ENCODE assay signal across 8 cellular contexts in genomic region chr1:166876540-166876838, GRCh38. TPM values are rescaled to one million over a fixed set of nuclear protein-coding genes. Genes with fewer than 3 reads are reported as not detected.
DNase-seq lines count a peak whose midpoint lies in the region; ATAC-seq, FAIRE-seq and TF ChIP-seq lines count a peak whose summit lies in the region.

No MANE protein-coding gene starts in this region.

- H3K4me1 ChIP-seq in H1 (replicated peaks in 1 of 4; ENCODE audit: control insufficient read depth in 3 of 4, insufficient read depth in 4 of 4, low read length in 3 of 4): peaks cover 0 to 5% (median 0%) of the 10 kb centered on the region in 4 experiments; a peak in 2 of 7 replicates

- POLR2A ChIA-PET in H1 (lab: Charles Lee; ENCODE audit: partially characterized antibody): interaction anchor here (0.8 to 1.5 kb wide), 5 partner anchors 8 to 344 kb away, joined by 3 to 10 read pairs (median 4); partner anchors contain the start of genes POGK and POU2F1

- TF ChIP-seq RAD21 in H1 (IDR thresholded peaks at IDR 0.05 in 1 of 2, conservative IDR thresholded peaks at IDR 0.05 in 1 of 2; ENCODE audit: low read depth in 2 of 2, low read length in 2 of 2): no peak

- no peak overlapping the region for H4K91ac ChIP-seq in H1 (replicated peaks; ENCODE audit: insufficient read length, low read length)

- TF ChIP-seq CTCF in H1 (IDR thresholded peaks at IDR 0.05; ENCODE audit: control extremely low read depth in 1 of 3, insufficient read depth in 1 of 3, low read depth in 1 of 3, low read length in 3 of 3): no peak

- H4K8ac ChIP-seq in H1 (ENCODE audit: extremely low read depth, insufficient read depth, low read length): no peak overlapping the region

- ATAC-seq in activated CD8-positive, alpha-beta memory T cell treated with anti-CD3 and anti-CD28 coated beads, Interleukin-2, amount 10 ng/mL, durations not matched to agents 7 days and 5 days: peak; percentile 1
- no peak for ATAC-seq in GM18505 (IDR thresholded peaks at IDR 0.05; ENCODE audit: unreplicated experiment)

- no peak overlapping the region for H3K27ac ChIP-seq in H1 (ENCODE audit: low read depth, low read length)

- peak overlapping the region; percentile 82 for H3K4me3 Mint-ChIP-seq in activated CD8-positive, alpha-beta memory T cell treated with anti-CD3 and anti-CD28 coated beads, Interleukin-2, amount 10 ng/mL, durations not matched to agents 7 days and 5 days

- no peaks in the 10 kb centered on the region for H3K9me3 Mint-ChIP-seq in activated CD8-positive, alpha-beta memory T cell treated with anti-CD3 and anti-CD28 coated beads, Interleukin-2, amount 10 ng/mL, durations not matched to agents 7 days and 5 days (ENCODE audit: low read depth)

- peaks cover 18% of the 10 kb centered on the region for H3K36me3 Mint-ChIP-seq in activated CD8-positive, alpha-beta memory T cell treated with anti-CD3 and anti-CD28 coated beads, Interleukin-2, amount 10 ng/mL, durations not matched to agents 7 days and 5 days

- no peak for TF ChIP-seq EP300 in H1 (IDR thresholded peaks at IDR 0.05; ENCODE audit: borderline replicate concordance in 1 of 2, low read depth in 2 of 2, low read length in 2 of 2)

- H3K27ac Mint-ChIP-seq in activated CD8-positive, alpha-beta memory T cell treated with anti-CD3 and anti-CD28 coated beads, Interleukin-2, amount 10 ng/mL, durations not matched to agents 7 days and 5 days: peak overlapping the region; percentile 98

- no peak overlapping the region for H3K18ac ChIP-seq in H1 (ENCODE audit: extremely low read depth, low read length)

- H2AFZ ChIP-seq in H1 (ENCODE audit: low read length): peak overlapping the region; percentile 84; the same call in 1 of the 2 replicates

- no peaks in the 10 kb centered on the region for H3K9me3 ChIP-seq in H1 (ENCODE audit: insufficient read depth in 2 of 2, low read depth in 1 of 2, low read length in 1 of 2)

- no peak overlapping the region for H3K23ac ChIP-seq in H1 (ENCODE audit: insufficient read length)

- peaks cover 3 to 41% of the 10 kb centered on the region in 2 experiments for H3K79me2 ChIP-seq in H1 (ENCODE audit: control insufficient read depth in 1 of 2, insufficient read depth in 2 of 2, low read length in 2 of 2)

- no peaks in the 10 kb centered on the region for H3K27me3 ChIP-seq in H1 (replicated peaks in 1 of 4; ENCODE audit: control insufficient read depth in 3 of 4, extremely low read depth in 1 of 4, insufficient read depth in 3 of 4, low read length in 3 of 4)

- no peak overlapping the region for H2BK20ac ChIP-seq in H1 (ENCODE audit: low read length)

- no peak overlapping the region for H4K5ac ChIP-seq in H1 (ENCODE audit: insufficient read length, low read depth, low read length)

- no peak overlapping the region for H2BK120ac ChIP-seq in H1 (replicated peaks; ENCODE audit: low read depth, low read length)

- no peak overlapping the region for H2BK5ac ChIP-seq in H1 (ENCODE audit: low read depth, low read length)

- H3K4me1 Mint-ChIP-seq in activated CD8-positive, alpha-beta memory T cell treated with anti-CD3 and anti-CD28 coated beads, Interleukin-2, amount 10 ng/mL, durations not matched to agents 7 days and 5 days: peaks cover 44% of the 10 kb centered on the region

- H3K4me3 ChIP-seq in Jurkat, Clone E6-1 (ENCODE audit: low read length): peak overlapping the region; percentile 59
- H3K4me3 ChIP-seq in H1 (ENCODE audit: extremely low read depth in 1 of 4, insufficient read depth in 2 of 4, low read depth in 3 of 4, low read length in 4 of 4): peak overlapping the region in 3 of 4 experiments; percentile 14 to 87 (median 22); a peak in 7 of 8 replicates
- H3K4me3 ChIP-seq in skeletal muscle cell (ENCODE audit: low read depth, low read length): peak overlapping the region; percentile 58

- FAIRE-seq in H1 (lab: Jason Lieb, UNC): no peak

- no peak overlapping the region for H3K4ac ChIP-seq in H1 (replicated peaks; ENCODE audit: insufficient read length, low read depth, low read length)

- no peaks in the 10 kb centered on the region; the same call in 1 of the 2 replicates for H3K23me2 ChIP-seq in H1 (ENCODE audit: low read depth, low read length)

- H2BK15ac ChIP-seq in H1 (ENCODE audit: low read length): no peak overlapping the region

- H3K4me2 ChIP-seq in H1 (ENCODE audit: insufficient read depth in 1 of 2, low read depth in 2 of 2, low read length in 2 of 2): peak overlapping the region in 1 of 2 experiments; percentile 69; a peak in 2 of 4 replicates

- no peaks in the 10 kb centered on the region for H3K36me3 ChIP-seq in H1 (ENCODE audit: control insufficient read depth in 2 of 4, insufficient read depth in 4 of 4, low read length in 3 of 4)

- H2AK5ac ChIP-seq in H1 (ENCODE audit: low read depth, low read length): no peak overlapping the region

- 33% methylated on average over 7 of the region's 7 CpGs; no CpG with 5 or more reads in 1 of the 2 experiments for WGBS in H1 (ENCODE audit: extremely low coverage in 1 of 2, insufficient coverage in 1 of 2, insufficient read length in 1 of 2, insufficient replicate concordance in 2 of 2, low coverage in 1 of 2, low lambda C conversion rate in 2 of 2, missing lambda C conversion rate in 1 of 2), 2 experiments

- H3K56ac ChIP-seq in H1 (replicated peaks; ENCODE audit: insufficient read length, low read depth, low read length): no peak overlapping the region

- H3K27me3 Mint-ChIP-seq in activated CD8-positive, alpha-beta memory T cell treated with anti-CD3 and anti-CD28 coated beads, Interleukin-2, amount 10 ng/mL, durations not matched to agents 7 days and 5 days: peaks cover 8% of the 10 kb centered on the region

- H3K9ac ChIP-seq in H1 (replicated peaks in 1 of 4; ENCODE audit: extremely low read depth in 1 of 4, low read depth in 3 of 4, low read length in 3 of 4): no peak overlapping the region

- no peak for TF ChIP-seq POLR2A in H1 (IDR thresholded peaks at IDR 0.05; ENCODE audit: control extremely low read depth in 1 of 2, low read depth in 2 of 2, low read length in 2 of 2)
- TF ChIP-seq POLR2A in GM18505 (IDR thresholded peaks at IDR 0.05; ENCODE audit: borderline replicate concordance, extremely low read depth, insufficient read depth, insufficient read length): no peak

- H3K14ac ChIP-seq in H1 (ENCODE audit: insufficient read length): no peak overlapping the region

- DNase-seq in activated CD8-positive, alpha-beta memory T cell treated with anti-CD3 and anti-CD28 coated beads, Interleukin-2, amount 10 ng/mL, durations not matched to agents 7 days and 5 days: no peak
- no peak for DNase-seq in activated CD8-positive, alpha-beta memory T cell treated with anti-CD3 and anti-CD28 coated beads for 24 hours
- no peak for DNase-seq in Jurkat, Clone E6-1 (ENCODE audit: low read depth, low spot score)
- DNase-seq in H1 (ENCODE audit: low read depth in 1 of 2, low spot score in 2 of 2): no peak
- DNase-seq in skeletal muscle cell (ENCODE audit: low read depth): no peak
- DNase-seq in amygdala (lab: John Stamatoyannopoulos, UW): no peak
- no peak for DNase-seq in T-helper 9 cell

- no peak overlapping the region for H2BK12ac ChIP-seq in H1 (ENCODE audit: low read depth, low read length)

- H4K20me1 ChIP-seq in H1 (replicated peaks in 1 of 2; ENCODE audit: control insufficient read depth in 1 of 2, insufficient read depth in 2 of 2, low read length in 2 of 2): peaks cover 5 to 8% of the 10 kb centered on the region in 2 experiments

- CTCF ChIA-PET in activated CD8-positive, alpha-beta memory T cell treated with anti-CD3 and anti-CD28 coated beads, Interleukin-2, amount 10 ng/mL, durations not matched to agents 7 days and 5 days (lab: Charles Lee): interaction anchor here (0.6 to 23.4 kb wide), 13 partner anchors 8 to 184 kb away, joined by 3 to 222 read pairs (median 5); no protein-coding TSS in a partner anchor
- CTCF ChIA-PET in H1 (lab: Charles Lee; ENCODE audit: partially characterized antibody): interaction anchor here (0.9 to 2.2 kb wide), 6 partner anchors 8 to 185 kb away, joined by 4 to 14 read pairs (median 6); no protein-coding TSS in a partner anchor

- peaks cover 3% of the 10 kb centered on the region; the same call in 1 of the 2 replicates for H3K79me1 ChIP-seq in H1 (ENCODE audit: low read depth, low read length)

TF ChIP-seq in H1, 55 proteins besides CTCF, POLR2A, EP300 and RAD21 (continues in another document):
- TF ChIP-seq SIX5 (IDR thresholded peaks at IDR 0.05; ENCODE audit: low read depth, low read length) (no peak), CREB1 (IDR thresholded peaks at IDR 0.05) (no peak), EGR1 (IDR thresholded peaks at IDR 0.05; ENCODE audit: borderline replicate concordance, low read depth, low read length) (no peak), JUN (IDR thresholded peaks at IDR 0.05; ENCODE audit: low read depth, low read length) (no peak), NRF1 (IDR thresholded peaks at IDR 0.05; ENCODE audit: low read depth, low read length) (no peak), SUZ12 (IDR thresholded peaks at IDR 0.05; ENCODE audit: low read length) (no peak)

RNA-seq across cellular contexts. Expression of gene TADA1, which starts 0.4 kb away (rescaled TPM):
- total RNA-seq in activated CD8-positive, alpha-beta memory T cell treated with anti-CD3 and anti-CD28 coated beads, Interleukin-2, amount 10 ng/mL, durations not matched to agents 7 days and 5 days: 10 to 100 TPM; 18.1 to 18.8 TPM
- polyA plus RNA-seq in Jurkat, Clone E6-1 (2012; ENCODE audit: insufficient read depth, insufficient read length): 22.9 TPM
- 21.1 and 24.5 TPM in 2 replicates for total RNA-seq in H1 (2021; fragmentation: NEBNext Ultra II Directional; extraction: Animal tissue kit (Norgen Biotek cat#: 25700))
- polyA plus RNA-seq in H1 (2011; rRNA removed): 18.4 and 23.6 TPM in 2 replicates
- 28.9 TPM for polyA plus RNA-seq in H1 (2011; cell fraction: cytosol; rRNA removed)
- 12.7 TPM for polyA plus RNA-seq in H1 (2011; cell fraction: nucleus; rRNA removed)
- 14.6 to 18.9 TPM (median 17.2 TPM) in 4 replicates for polyA plus RNA-seq in H1 (2012, experiment 1 of 2)
- 4.8 TPM for polyA plus RNA-seq in H1 (2012, experiment 2 of 2)
- polyA plus RNA-seq in H1 (2013, experiment 1 of 2): 11.3 TPM
- 11.0 TPM for polyA plus RNA-seq in H1 (2013, experiment 2 of 2)
- 26.9 and 33.2 TPM in 2 replicates for polyA minus RNA-seq in H1 (2011; rRNA and poly(A)+ RNA removed)
- 15.9 TPM for polyA minus RNA-seq in H1 (2011; cell fraction: cytosol; rRNA and poly(A)+ RNA removed)
- 13.5 TPM for polyA minus RNA-seq in H1 (2011; cell fraction: nucleus; rRNA and poly(A)+ RNA removed)

RNA-seq across cellular contexts. Expression of gene POGK, which starts 37.2 kb away (rescaled TPM):
- total RNA-seq in activated CD8-positive, alpha-beta memory T cell treated with anti-CD3 and anti-CD28 coated beads, Interleukin-2, amount 10 ng/mL, durations not matched to agents 7 days and 5 days: 10 to 100 TPM; 41.0 to 50.9 TPM
- polyA plus RNA-seq in Jurkat, Clone E6-1 (2012; ENCODE audit: insufficient read depth, insufficient read length): 29.7 TPM
- 37.3 and 40.3 TPM in 2 replicates for total RNA-seq in H1 (2021; fragmentation: NEBNext Ultra II Directional; extraction: Animal tissue kit (Norgen Biotek cat#: 25700))
- polyA plus RNA-seq in H1 (2011; rRNA removed): 12.7 and 16.9 TPM in 2 replicates
- 16.8 TPM for polyA plus RNA-seq in H1 (2011; cell fraction: cytosol; rRNA removed)
- polyA plus RNA-seq in H1 (2011; cell fraction: nucleus; rRNA removed): 18.0 TPM
- polyA plus RNA-seq in H1 (2012, experiment 1 of 2): 20.1 to 22.4 TPM (median 22.0 TPM) in 4 replicates
- polyA plus RNA-seq in H1 (2012, experiment 2 of 2): 6.5 TPM
- 20.5 TPM for polyA plus RNA-seq in H1 (2013, experiment 1 of 2)
- 19.6 TPM for polyA plus RNA-seq in H1 (2013, experiment 2 of 2)
- 25.5 and 26.4 TPM in 2 replicates for polyA minus RNA-seq in H1 (2011; rRNA and poly(A)+ RNA removed)
- 20.6 TPM for polyA minus RNA-seq in H1 (2011; cell fraction: cytosol; rRNA and poly(A)+ RNA removed)
- polyA minus RNA-seq in H1 (2011; cell fraction: nucleus; rRNA and poly(A)+ RNA removed): 34.5 TPM
